In the genomic region with DNA sequence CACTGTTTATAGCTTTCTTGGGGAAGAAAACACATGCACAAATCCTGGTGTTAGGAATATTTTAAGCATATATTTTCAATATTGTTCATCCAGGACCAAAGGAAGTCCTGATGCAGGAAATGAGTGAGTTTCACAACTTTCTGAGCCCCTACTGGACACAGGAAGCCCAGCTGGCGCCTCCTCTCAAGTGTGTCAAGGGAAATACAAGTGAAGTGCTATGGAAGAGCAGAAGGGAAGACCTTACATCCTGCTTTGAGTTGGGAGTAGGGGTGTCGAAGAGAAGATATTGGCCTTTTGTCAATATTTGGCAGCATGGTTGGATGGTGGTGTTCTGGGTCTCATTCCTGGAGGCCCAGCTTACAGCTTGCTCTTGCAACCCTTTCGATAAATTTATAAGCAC, we compare ENCODE assay signal across 1 cellular context.
TF ChIP-seq lines count a peak whose summit lies in the region.

No MANE protein-coding gene starts in this region.

TF ChIP-seq in SK-N-SH treated with all-trans-retinoic acid at 6 μM for 48 hours, 23 proteins besides CTCF, POLR2A, EP300 and RAD21 (continued from another document):
- no peak for TF ChIP-seq PATZ1 (CRISPR knock-in tag; IDR thresholded peaks at IDR 0.05; ENCODE audit: borderline replicate concordance)
- TF ChIP-seq OSR1 (CRISPR knock-in tag; IDR thresholded peaks at IDR 0.05): no peak
- TF ChIP-seq TOX (CRISPR knock-in tag; IDR thresholded peaks at IDR 0.05; ENCODE audit: borderline replicate concordance): no peak
- no peak for TF ChIP-seq BACH2 (CRISPR knock-in tag; IDR thresholded peaks at IDR 0.05; ENCODE audit: borderline replicate concordance)
- no peak for TF ChIP-seq PPARA (CRISPR knock-in tag; IDR thresholded peaks at IDR 0.05; ENCODE audit: borderline replicate concordance)
- TF ChIP-seq ESRRG (CRISPR knock-in tag; IDR thresholded peaks at IDR 0.05): no peak
- no peak for TF ChIP-seq SNAI2 (CRISPR knock-in tag; IDR thresholded peaks at IDR 0.05)
- TF ChIP-seq GLIS3 (CRISPR knock-in tag; IDR thresholded peaks at IDR 0.05): no peak
- no peak for TF ChIP-seq ZFP30 (CRISPR knock-in tag; IDR thresholded peaks at IDR 0.05)
- TF ChIP-seq ZNF8 (CRISPR knock-in tag; IDR thresholded peaks at IDR 0.05): no peak
- no peak for TF ChIP-seq ARNTL (CRISPR knock-in tag; IDR thresholded peaks at IDR 0.05; ENCODE audit: borderline replicate concordance, low read depth)
- no peak for TF ChIP-seq ISL1 (CRISPR knock-in tag; IDR thresholded peaks at IDR 0.05)
- no peak for TF ChIP-seq ZC3H10 (CRISPR knock-in tag; IDR thresholded peaks at IDR 0.05)
